ENCODE assay signal across 10 cellular contexts in genomic region chr3:159775372-159775961, GRCh38.
DNase-seq lines count a peak whose midpoint lies in the region; ATAC-seq and TF ChIP-seq lines count a peak whose summit lies in the region.
"Had no signal": no experiment of that assay in that cellular context is flagged by ENCODE, and none has a peak within 500 bp of the region (broad histone marks: within the 10 kb centered on the region; RNA-seq: fewer than 3 reads in every experiment).

No MANE protein-coding gene starts in this region.

- intact Hi-C loops in CD14-positive monocyte (cut with micrococcal nuclease) = no loop called here

- H3K27ac Mint-ChIP-seq in endodermal cell (no peak overlapping the region), CD14-positive monocyte (no peak overlapping the region)
- H3K27ac Mint-ChIP-seq: memory B cell had no signal

- DNase-seq in BE2C = peak; percentile 31
- peak; percentile 49 for DNase-seq in NCI-H2081 treated with DMSO at 0.1 percent for 48 hours (lab: John Stamatoyannopoulos, UW)
- DNase-seq in endodermal cell = peak; percentile 87
- peak; percentile 68 for DNase-seq in mucosa of gallbladder (ENCODE audit: low spot score)
- no peak for DNase-seq in CD14-positive monocyte (ENCODE audit: low spot score)
- DNase-seq in SW480 (ENCODE audit: low spot score) = no peak
- DNase-seq in mesenteric fat pad (ENCODE audit: low spot score) = no peak
- DNase-seq: SIG-M5 had no signal

- H3K9me3 Mint-ChIP-seq in endodermal cell (no peaks in the 10 kb centered on the region), CD14-positive monocyte (peaks cover 0 to 2% (median 0%) of the 10 kb centered on the region in 7 donors)
- H3K9me3 Mint-ChIP-seq: memory B cell had no signal

- no peaks in the 10 kb centered on the region for H3K36me3 Mint-ChIP-seq in endodermal cell (ENCODE audit: low read depth)
- no peaks in the 10 kb centered on the region for H3K36me3 Mint-ChIP-seq in CD14-positive monocyte
- H3K36me3 Mint-ChIP-seq: memory B cell had no signal

- peaks cover 7% of the 10 kb centered on the region for H3K4me1 ChIP-seq in BE2C
- H3K4me1 ChIP-seq in endodermal cell (ENCODE audit: control insufficient read depth, insufficient read depth, low read length) = peaks cover 8% of the 10 kb centered on the region

- no peak overlapping the region for H3K9ac ChIP-seq in endodermal cell (ENCODE audit: extremely low read depth, low read length, poor library complexity, severe bottlenecking)

- H3K27me3 ChIP-seq in BE2C = no peaks in the 10 kb centered on the region
- H3K27me3 ChIP-seq in endodermal cell (ENCODE audit: control insufficient read depth, insufficient read depth, low read length, poor library complexity, severe bottlenecking) = no peaks in the 10 kb centered on the region

- H3K36me3 ChIP-seq in BE2C = no peaks in the 10 kb centered on the region
- H3K36me3 ChIP-seq in endodermal cell (ENCODE audit: control insufficient read depth, insufficient read depth, low read length) = no peaks in the 10 kb centered on the region

- H3K4me3 Mint-ChIP-seq in endodermal cell = no peak overlapping the region
- no peak overlapping the region for H3K4me3 Mint-ChIP-seq in CD14-positive monocyte
- H3K4me3 Mint-ChIP-seq: memory B cell had no signal

- H3K9me3 ChIP-seq in BE2C = no peaks in the 10 kb centered on the region
- H3K9me3 ChIP-seq in endodermal cell (ENCODE audit: control insufficient read depth, low read length) = no peaks in the 10 kb centered on the region

- H3K4me1 Mint-ChIP-seq in endodermal cell = peaks cover 8% of the 10 kb centered on the region
- H3K4me1 Mint-ChIP-seq in CD14-positive monocyte = no peaks in the 10 kb centered on the region
- H3K4me1 Mint-ChIP-seq: memory B cell had no signal

- TF ChIP-seq CTCF in BE2C (IDR thresholded peaks at IDR 0.05; ENCODE audit: low read depth, low read length) (no peak), endodermal cell (conservative IDR thresholded peaks at IDR 0.05) (no peak), CD14-positive monocyte (IDR thresholded peaks at IDR 0.05) (no peak)

- no peak overlapping the region for H3K4me3 ChIP-seq in BE2C (ENCODE audit: low read depth, low read length)
- H3K4me3 ChIP-seq in endodermal cell (ENCODE audit: low read length) = no peak overlapping the region

- WGBS in endodermal cell (ENCODE audit: insufficient coverage in 1 of 2, insufficient read length in 1 of 2), 2 experiments = 20 to 56% methylated on average over 2 to 5 of the region's 5 CpGs

- H3K27me3 Mint-ChIP-seq in endodermal cell (ENCODE audit: insufficient read depth) (no peaks in the 10 kb centered on the region), CD14-positive monocyte (ENCODE audit: low read depth in 3 of 3) (peaks cover 0 to 3% (median 2%) of the 10 kb centered on the region in 3 donors)

- H3K27ac ChIP-seq in endodermal cell (ENCODE audit: low read depth, low read length) = peak overlapping the region; percentile 1

- ATAC-seq in HG03378 (IDR thresholded peaks at IDR 0.05; ENCODE audit: unreplicated experiment) = no peak

Comparison
In these comparisons a context has a peak if more than half of its experiments do, and no peak if none do; other contexts are left out.
1. DNase-seq: peak in BE2C (single experiment), NCI-H2081 treated with DMSO at 0.1 percent for 48 hours (single experiment), endodermal cell (single experiment) and mucosa of gallbladder (single experiment); none in CD14-positive monocyte (single experiment), SW480 (single experiment) and mesenteric fat pad (single experiment).